15 cellular contexts compared by ENCODE assay signal in genomic region chr5:123125172-123125508, GRCh38. TPM values are rescaled to one million over a fixed set of nuclear protein-coding genes. Genes with fewer than 3 reads are reported as not detected.
DNase-seq lines count a peak whose midpoint lies in the region; ATAC-seq and TF ChIP-seq lines count a peak whose summit lies in the region.
"Had no signal": no experiment of that assay in that cellular context is flagged by ENCODE, and none has a peak within 500 bp of the region (broad histone marks: within the 10 kb centered on the region; RNA-seq: fewer than 3 reads in every experiment).

No MANE protein-coding gene starts in this region.

- POLR2A ChIA-PET in HEK293 (lab: Yijun Ruan, JAX) (no interaction called here), GM10248 (lab: Yijun Ruan, JAX) (no interaction called here)

- TF ChIP-seq CTCF in HEK293 (tag by site-specific recombination; IDR thresholded peaks at IDR 0.05) (no peak), left lung (IDR thresholded peaks at IDR 0.05) (no peak), GM10248 (IDR thresholded peaks at IDR 0.05; ENCODE audit: control extremely low read depth, extremely low read depth, low read depth, missing control alignments) (no peak)

- intact Hi-C loops in left lung (cut with DNase I): no loop called here

- H3K27ac Mint-ChIP-seq in T-helper 17 cell: no peak overlapping the region
- H3K27ac Mint-ChIP-seq: activated T-cell treated with anti-CD3 and anti-CD28 coated beads, Interleukin-2, amount 50 U/mL, for 72 hours had no signal

- H3K4me1 ChIP-seq in ACC112 (ENCODE audit: control insufficient read depth, insufficient read depth, low read length, unreplicated experiment) (peaks cover 22% of the 10 kb centered on the region), HEK293 (ENCODE audit: control insufficient read depth, insufficient read depth, low read length) (peaks cover 11% of the 10 kb centered on the region), adipocyte (ENCODE audit: control insufficient read depth, insufficient read depth, low read length) (peaks cover 24% of the 10 kb centered on the region), left lung (peaks cover 8 to 18% of the 10 kb centered on the region in 2 donors)

- H3K27ac ChIP-seq in ACC112 (ENCODE audit: low read depth, low read length): peak overlapping the region; percentile 25; the same call in 1 of the 2 replicates
- H3K27ac ChIP-seq in HEK293 (ENCODE audit: extremely low read depth, low read depth, low read length): no peak overlapping the region
- no peak overlapping the region for H3K27ac ChIP-seq in left lung
- H3K27ac ChIP-seq: BLaER1 treated with 17β-estradiol and CSF1 and Interleukin-3, amounts not matched to agents 10 nM and 100 nM; upper lobe of left lung had no signal

- no peak overlapping the region for H3K4me3 ChIP-seq in ACC112 (ENCODE audit: low read depth, low read length)
- no peak overlapping the region for H3K4me3 ChIP-seq in HEK293 (ENCODE audit: low read depth, low read length)
- H3K4me3 ChIP-seq in adipocyte (ENCODE audit: low read length): peak overlapping the region; percentile 27
- no peak overlapping the region for H3K4me3 ChIP-seq in left lung
- H3K4me3 ChIP-seq: BLaER1 treated with 17β-estradiol and CSF1 and Interleukin-3, amounts not matched to agents 10 nM and 100 nM; upper lobe of left lung had no signal

- peak; percentile 80 for DNase-seq in adipocyte (ENCODE audit: low read depth)
- DNase-seq in left lung: no peak
- DNase-seq in T-helper 17 cell: no peak
- no peak for DNase-seq in GM10248 (ENCODE audit: extremely low spot score)
- DNase-seq: activated CD4-positive, alpha-beta T cell treated with anti-CD3 and anti-CD28 coated beads for 1 hour; activated T-cell treated with anti-CD3 and anti-CD28 coated beads, Interleukin-2, amount 50 U/mL, for 72 hours; amygdala; effector CD4-positive, alpha-beta T cell; NCI-H2227 treated with DMSO at 0.1 percent for 48 hours; upper lobe of left lung had no signal

- ATAC-seq in left lung (peak; percentile 54), HG02970 (IDR thresholded peaks at IDR 0.05; ENCODE audit: low FRiP score, unreplicated experiment) (no peak), HG02870 (IDR thresholded peaks at IDR 0.05; ENCODE audit: unreplicated experiment) (no peak), T-helper 17 cell (no peak)
- ATAC-seq: activated T-cell treated with anti-CD3 and anti-CD28 coated beads, Interleukin-2, amount 50 U/mL, for 72 hours had no signal

- H3K9me3 ChIP-seq in HEK293 (ENCODE audit: control insufficient read depth, insufficient read depth, low read depth, low read length) (no peaks in the 10 kb centered on the region), adipocyte (ENCODE audit: control insufficient read depth, low read length) (no peaks in the 10 kb centered on the region), left lung (no peaks in the 10 kb centered on the region), T-helper 17 cell (ENCODE audit: control insufficient read depth, low read length, poor library complexity, severe bottlenecking) (no peaks in the 10 kb centered on the region)
- H3K9me3 ChIP-seq: BLaER1 treated with 17β-estradiol and CSF1 and Interleukin-3, amounts not matched to agents 10 nM and 100 nM; upper lobe of left lung had no signal

- CTCF ChIA-PET in HEK293 (lab: Yijun Ruan, JAX): interaction anchor here (0.6 to 0.9 kb wide), 2 partner anchors 32 to 737 kb away, joined by 5 to 6 read pairs; no protein-coding TSS in a partner anchor
- CTCF ChIA-PET in GM10248 (lab: Yijun Ruan, JAX): interaction anchor here (1.4 kb wide), 1 partner anchor 15 kb away, joined by 3 read pairs; no protein-coding TSS in a partner anchor

- H3K4me1 Mint-ChIP-seq in T-helper 17 cell: no peaks in the 10 kb centered on the region

- no peak overlapping the region for H3K9ac ChIP-seq in adipocyte (ENCODE audit: low read length)
- H3K9ac ChIP-seq: BLaER1 treated with 17β-estradiol and CSF1 and Interleukin-3, amounts not matched to agents 10 nM and 100 nM had no signal

- H3K4me3 Mint-ChIP-seq in T-helper 17 cell: no peak overlapping the region
- H3K4me3 Mint-ChIP-seq: activated T-cell treated with anti-CD3 and anti-CD28 coated beads, Interleukin-2, amount 50 U/mL, for 72 hours had no signal

- H2AFZ ChIP-seq in ACC112 (ENCODE audit: low read length, unreplicated experiment): no peak overlapping the region

- H3K27me3 Mint-ChIP-seq in T-helper 17 cell: peaks cover 45% of the 10 kb centered on the region

- H3K27me3 ChIP-seq in ACC112 (ENCODE audit: insufficient read depth, low read length): no peaks in the 10 kb centered on the region
- no peaks in the 10 kb centered on the region for H3K27me3 ChIP-seq in adipocyte (replicated peaks; ENCODE audit: control insufficient read depth, insufficient read depth, low read length)
- no peaks in the 10 kb centered on the region for H3K27me3 ChIP-seq in left lung
- H3K27me3 ChIP-seq: BLaER1 treated with 17β-estradiol and CSF1 and Interleukin-3, amounts not matched to agents 10 nM and 100 nM; upper lobe of left lung had no signal

- no peaks in the 10 kb centered on the region for H3K36me3 Mint-ChIP-seq in T-helper 17 cell (ENCODE audit: low read depth)

- no peaks in the 10 kb centered on the region for H3K36me3 ChIP-seq in ACC112 (ENCODE audit: insufficient read depth, low read length)
- H3K36me3 ChIP-seq in HEK293 (ENCODE audit: control insufficient read depth in 2 of 2, insufficient read depth in 1 of 2, low read length in 2 of 2): no peaks in the 10 kb centered on the region; a peak in 1 of 3 replicates
- no peaks in the 10 kb centered on the region for H3K36me3 ChIP-seq in adipocyte (ENCODE audit: control insufficient read depth, insufficient read depth, low read length, severe bottlenecking)
- H3K36me3 ChIP-seq in left lung: no peaks in the 10 kb centered on the region
- H3K36me3 ChIP-seq: BLaER1 treated with 17β-estradiol and CSF1 and Interleukin-3, amounts not matched to agents 10 nM and 100 nM; upper lobe of left lung had no signal

- H3K79me2 ChIP-seq in ACC112 (ENCODE audit: control insufficient read depth, insufficient read depth, low read length, unreplicated experiment): no peaks in the 10 kb centered on the region

TF ChIP-seq in HEK293, 187 proteins besides CTCF, POLR2A, EP300 and RAD21 (continues in another document):
- TF ChIP-seq ZNF280C (tag by site-specific recombination; IDR thresholded peaks at IDR 0.05): no peak
- TF ChIP-seq ZNF214 (tag by site-specific recombination; IDR thresholded peaks at IDR 0.05; ENCODE audit: borderline replicate concordance): no peak
- no peak for TF ChIP-seq ZNF433 (tag by site-specific recombination; IDR thresholded peaks at IDR 0.05; ENCODE audit: low read depth)
- peak; percentile 22; the same call in 1 of the 2 replicates for TF ChIP-seq ATF2 (tag by site-specific recombination; IDR thresholded peaks at IDR 0.05; ENCODE audit: low read depth)
- no peak for TF ChIP-seq ZNF391 (tag by site-specific recombination; IDR thresholded peaks at IDR 0.05; ENCODE audit: borderline replicate concordance, low read depth)
- TF ChIP-seq ZNF654 (tag by site-specific recombination; IDR thresholded peaks at IDR 0.05; ENCODE audit: low read depth): no peak
- 0 out of 2 replicates have a peak, but pooled peaks have one; percentile 36 for TF ChIP-seq ZNF843 (tag by site-specific recombination; IDR thresholded peaks at IDR 0.05)
- no peak for TF ChIP-seq ZNF202 (tag by site-specific recombination; IDR thresholded peaks at IDR 0.05; ENCODE audit: borderline replicate concordance)
- TF ChIP-seq ZNF324 (tag by site-specific recombination; IDR thresholded peaks at IDR 0.05): 0 out of 2 replicates have a peak, but pooled peaks have one; percentile 37
- TF ChIP-seq ZNF585B (tag by site-specific recombination; IDR thresholded peaks at IDR 0.05): no peak
- TF ChIP-seq HOXC10 (CRISPR knock-in tag; IDR thresholded peaks at IDR 0.05): no peak
- no peak for TF ChIP-seq SALL2 (tag by site-specific recombination; IDR thresholded peaks at IDR 0.05; ENCODE audit: borderline replicate concordance)
- no peak for TF ChIP-seq GLIS2 (tag by site-specific recombination; IDR thresholded peaks at IDR 0.05)
- TF ChIP-seq MYNN (tag by site-specific recombination; IDR thresholded peaks at IDR 0.05; ENCODE audit: borderline replicate concordance): no peak
- 0 out of 2 replicates have a peak, but pooled peaks have one; percentile 15 for TF ChIP-seq ZNF664 (tag by site-specific recombination; IDR thresholded peaks at IDR 0.05)
- peak; percentile 91 for TF ChIP-seq ZNF366 (tag by site-specific recombination; conservative IDR thresholded peaks at IDR 0.05)
- TF ChIP-seq ZNF133 (tag by site-specific recombination; IDR thresholded peaks at IDR 0.05): no peak
- TF ChIP-seq ZNF521 (tag by site-specific recombination; IDR thresholded peaks at IDR 0.05): no peak
- TF ChIP-seq EGR2 (tag by site-specific recombination; IDR thresholded peaks at IDR 0.05; ENCODE audit: low read depth): no peak
- no peak for TF ChIP-seq KLF16 (tag by site-specific recombination; IDR thresholded peaks at IDR 0.05)

RNA-seq across cellular contexts. Expression of gene PRDM6, which starts 36.1 kb away (rescaled TPM):
- total RNA-seq in left lung (1 to 10 TPM; 7.9 to 9.8 TPM), T-helper 17 cell (not detected)

Comparison
In these comparisons a context has a peak if more than half of its experiments do, and no peak if none do; other contexts are left out.
1. RNA of gene PRDM6, which starts 36.1 kb away (total RNA-seq): 7.9 to 9.8 TPM in left lung; not detected in T-helper 17 cell; every median in the first group is over 4 times any median in the second.